In genomic region chr3:186594591-186595113, GRCh38 we compare ENCODE assay signal across 1 cellular context.
TF ChIP-seq lines count a peak whose summit lies in the region.

No MANE protein-coding gene starts in this region.

TF ChIP-seq in HepG2, 621 proteins besides CTCF, POLR2A, EP300 and RAD21 (continued from another document and continues in another):
- no peak for TF ChIP-seq BRF2 (CRISPR knock-in tag; IDR thresholded peaks at IDR 0.05)
- TF ChIP-seq ZNF788 (CRISPR knock-in tag; IDR thresholded peaks at IDR 0.05; ENCODE audit: borderline replicate concordance), result no peak
- TF ChIP-seq ATF7-NPFF (CRISPR knock-in tag; IDR thresholded peaks at IDR 0.05; ENCODE audit: low read depth), result no peak
- TF ChIP-seq KDM1A (CRISPR knock-in tag; IDR thresholded peaks at IDR 0.05), result no peak
- TF ChIP-seq ZNF883 (CRISPR knock-in tag; IDR thresholded peaks at IDR 0.05; ENCODE audit: not compliant biosample characterization), result peak; percentile 22
- no peak for TF ChIP-seq ZNF496 (CRISPR knock-in tag; IDR thresholded peaks at IDR 0.05; ENCODE audit: insufficient replicate concordance)
- TF ChIP-seq REPIN1 (CRISPR knock-in tag; IDR thresholded peaks at IDR 0.05; ENCODE audit: borderline replicate concordance, low read depth), result no peak
- TF ChIP-seq MEIS1 (CRISPR knock-in tag; IDR thresholded peaks at IDR 0.05; ENCODE audit: borderline replicate concordance), result no peak
- TF ChIP-seq SIX1 (CRISPR knock-in tag; IDR thresholded peaks at IDR 0.05; ENCODE audit: borderline replicate concordance), result no peak
- TF ChIP-seq SALL2 (CRISPR knock-in tag; IDR thresholded peaks at IDR 0.05), result no peak
- TF ChIP-seq ATM (IDR thresholded peaks at IDR 0.05; ENCODE audit: borderline replicate concordance), result no peak
- TF ChIP-seq ZNF510 (CRISPR knock-in tag; IDR thresholded peaks at IDR 0.05; ENCODE audit: low read depth), result no peak
- TF ChIP-seq ZEB1 (IDR thresholded peaks at IDR 0.05; ENCODE audit: insufficient replicate concordance, low read depth), result no peak
- no peak for TF ChIP-seq TBX3 (IDR thresholded peaks at IDR 0.05; ENCODE audit: borderline replicate concordance)
- no peak; the same call in 1 of the 2 replicates for TF ChIP-seq DMAP1 (CRISPR knock-in tag; IDR thresholded peaks at IDR 0.05)
- no peak for TF ChIP-seq CC2D1A (CRISPR knock-in tag; IDR thresholded peaks at IDR 0.05)
- TF ChIP-seq ADNP (CRISPR knock-in tag; IDR thresholded peaks at IDR 0.05), result no peak
- no peak for TF ChIP-seq SOX6 (IDR thresholded peaks at IDR 0.05)
- TF ChIP-seq SOX6 (CRISPR knock-in tag; IDR thresholded peaks at IDR 0.05), result no peak
- TF ChIP-seq ZNF747 (CRISPR knock-in tag; IDR thresholded peaks at IDR 0.05; ENCODE audit: borderline replicate concordance), result no peak
- peak; percentile 43; the same call in 1 of the 2 replicates for TF ChIP-seq ZNF501 (CRISPR knock-in tag; IDR thresholded peaks at IDR 0.05)
- TF ChIP-seq IRX3 (CRISPR knock-in tag; IDR thresholded peaks at IDR 0.05; ENCODE audit: borderline replicate concordance, low read depth), result no peak
- no peak for TF ChIP-seq ZNF549 (CRISPR knock-in tag; IDR thresholded peaks at IDR 0.05)
- TF ChIP-seq XRCC5 (optimal IDR thresholded peaks at IDR 0.05; ENCODE audit: low read length), result no peak
- no peak for TF ChIP-seq ZNF224 (CRISPR knock-in tag; IDR thresholded peaks at IDR 0.05)
- TF ChIP-seq ZNF234 (CRISPR knock-in tag; conservative IDR thresholded peaks at IDR 0.05), result no peak
- peak; percentile 10; the same call in 1 of the 3 replicates for TF ChIP-seq MXI1 (IDR thresholded peaks at IDR 0.05; ENCODE audit: borderline replicate concordance, low read depth, low read length)
- TF ChIP-seq ASH2L (IDR thresholded peaks at IDR 0.05; ENCODE audit: insufficient read length, low read depth, low read length), result peak; percentile 53
- TF ChIP-seq GATAD2A (CRISPR knock-in tag; IDR thresholded peaks at IDR 0.05), result peak; percentile 46
- TF ChIP-seq AGO2 (optimal IDR thresholded peaks at IDR 0.05; ENCODE audit: low read depth, low read length), result no peak
- no peak for TF ChIP-seq DZIP1 (CRISPR knock-in tag; IDR thresholded peaks at IDR 0.05)
- TF ChIP-seq KDM2A (CRISPR knock-in tag; IDR thresholded peaks at IDR 0.05; ENCODE audit: borderline replicate concordance, low read depth), result 0 out of 2 replicates have a peak, but pooled peaks have one; percentile 21
- TF ChIP-seq SNAI1 (CRISPR knock-in tag; IDR thresholded peaks at IDR 0.05; ENCODE audit: borderline replicate concordance), result no peak
- TF ChIP-seq PRMT3 (CRISPR knock-in tag; IDR thresholded peaks at IDR 0.05; ENCODE audit: borderline replicate concordance, low read depth), result no peak
- no peak for TF ChIP-seq PRDM15 (CRISPR knock-in tag; IDR thresholded peaks at IDR 0.05)
- TF ChIP-seq ZNF3 (CRISPR knock-in tag; IDR thresholded peaks at IDR 0.05), result no peak
- no peak for TF ChIP-seq ATF6 (CRISPR knock-in tag; conservative IDR thresholded peaks at IDR 0.05)
- TF ChIP-seq CENPBD1 (CRISPR knock-in tag; IDR thresholded peaks at IDR 0.05; ENCODE audit: borderline replicate concordance, low read depth), result no peak
- TF ChIP-seq TAF1 (CRISPR knock-in tag; IDR thresholded peaks at IDR 0.05), result peak; percentile 34; the same call in 1 of the 2 replicates
- no peak for TF ChIP-seq E2F5 (CRISPR knock-in tag; conservative IDR thresholded peaks at IDR 0.05)
- no peak for TF ChIP-seq ZNF253 (CRISPR knock-in tag; IDR thresholded peaks at IDR 0.05; ENCODE audit: borderline replicate concordance)
- TF ChIP-seq PITX1 (CRISPR knock-in tag; IDR thresholded peaks at IDR 0.05), result 0 out of 2 replicates have a peak, but pooled peaks have one; percentile 33
- no peak for TF ChIP-seq RFXAP (CRISPR knock-in tag; IDR thresholded peaks at IDR 0.05; ENCODE audit: borderline replicate concordance)
- no peak for TF ChIP-seq BRCA1 (CRISPR knock-in tag; IDR thresholded peaks at IDR 0.05)
- TF ChIP-seq RNF219 (CRISPR knock-in tag; IDR thresholded peaks at IDR 0.05), result no peak
- no peak for TF ChIP-seq ZNF256 (CRISPR knock-in tag; conservative IDR thresholded peaks at IDR 0.05)
- TF ChIP-seq ZMAT3 (CRISPR knock-in tag; conservative IDR thresholded peaks at IDR 0.05), result peak; percentile 65; the same call in 1 of the 2 replicates
- TF ChIP-seq ZNF33A (CRISPR knock-in tag; IDR thresholded peaks at IDR 0.05; ENCODE audit: borderline replicate concordance), result no peak
- no peak for TF ChIP-seq ZNF724P (CRISPR knock-in tag; IDR thresholded peaks at IDR 0.05; ENCODE audit: borderline replicate concordance)
- no peak for TF ChIP-seq DPF2 (CRISPR knock-in tag; IDR thresholded peaks at IDR 0.05; ENCODE audit: borderline replicate concordance, low read depth)
- no peak for TF ChIP-seq ZNF225 (CRISPR knock-in tag; IDR thresholded peaks at IDR 0.05)
- no peak for TF ChIP-seq THAP11 (CRISPR knock-in tag; IDR thresholded peaks at IDR 0.05)
- TF ChIP-seq FOXP1 (IDR thresholded peaks at IDR 0.05), result no peak
- TF ChIP-seq FOXP1 (CRISPR knock-in tag; IDR thresholded peaks at IDR 0.05), result no peak
- 0 out of 2 replicates have a peak, but pooled peaks have one; percentile 8 for TF ChIP-seq ZNF792 (CRISPR knock-in tag; IDR thresholded peaks at IDR 0.05)
- no peak for TF ChIP-seq ETV5 (CRISPR knock-in tag; IDR thresholded peaks at IDR 0.05; ENCODE audit: borderline replicate concordance)
- peak; percentile 22; the same call in 1 of the 2 replicates for TF ChIP-seq ZBTB7B (CRISPR knock-in tag; IDR thresholded peaks at IDR 0.05)
- no peak for TF ChIP-seq CEBPB (IDR thresholded peaks at IDR 0.05; ENCODE audit: borderline replicate concordance, low read depth, low read length)
- TF ChIP-seq HDAC2 (CRISPR knock-in tag; IDR thresholded peaks at IDR 0.05), result peak; percentile 42; the same call in 1 of the 2 replicates
- TF ChIP-seq CAMTA2 (CRISPR knock-in tag; IDR thresholded peaks at IDR 0.05; ENCODE audit: borderline replicate concordance), result no peak
- TF ChIP-seq ZNF160 (CRISPR knock-in tag; IDR thresholded peaks at IDR 0.05), result no peak
- TF ChIP-seq ELF4 (CRISPR knock-in tag; IDR thresholded peaks at IDR 0.05; ENCODE audit: borderline replicate concordance), result no peak
- no peak for TF ChIP-seq RFX5 (IDR thresholded peaks at IDR 0.05; ENCODE audit: low read depth, low read length)
- TF ChIP-seq SYNCRIP (IDR thresholded peaks at IDR 0.05; ENCODE audit: insufficient read depth, low read depth, low read length), result no peak
- TF ChIP-seq ZNF18 (CRISPR knock-in tag; IDR thresholded peaks at IDR 0.05; ENCODE audit: insufficient replicate concordance), result no peak
- no peak for TF ChIP-seq IKZF1 (IDR thresholded peaks at IDR 0.05)
